In the genomic region with DNA sequence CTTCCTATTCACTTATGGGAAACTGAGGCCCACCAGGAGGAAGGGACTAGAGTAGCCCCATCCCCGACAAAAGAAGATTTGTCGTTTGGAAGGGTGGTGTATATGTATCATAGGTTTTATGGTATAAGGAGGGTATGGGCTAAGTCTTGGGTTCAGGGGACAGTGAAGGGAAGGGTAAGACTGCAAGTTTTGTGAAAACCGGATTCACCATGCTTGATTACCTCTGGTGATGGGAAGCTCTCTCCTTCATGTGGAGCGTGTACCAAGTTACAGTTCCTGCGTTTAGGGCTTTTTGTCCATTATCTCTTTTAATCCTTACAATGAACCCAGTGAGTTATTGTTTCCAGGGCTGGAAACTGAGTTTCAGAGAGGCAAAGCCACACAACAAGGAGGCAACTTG, we compare ENCODE assay signal across 1 cellular context.
TF ChIP-seq lines count a peak whose summit lies in the region.

No MANE protein-coding gene starts in this region.

TF ChIP-seq in H1, 55 proteins besides CTCF, POLR2A, EP300 and RAD21:
- TF ChIP-seq HDAC2 (IDR thresholded peaks at IDR 0.05; ENCODE audit: borderline replicate concordance in 1 of 2, low read depth in 2 of 2, low read length in 2 of 2) = peak in 1 of 2 experiments; percentile 87; a peak in 2 of 4 replicates
- TF ChIP-seq KDM1A (IDR thresholded peaks at IDR 0.05; ENCODE audit: borderline replicate concordance, low read length) = peak; percentile 93
- TF ChIP-seq, protein P1, sequence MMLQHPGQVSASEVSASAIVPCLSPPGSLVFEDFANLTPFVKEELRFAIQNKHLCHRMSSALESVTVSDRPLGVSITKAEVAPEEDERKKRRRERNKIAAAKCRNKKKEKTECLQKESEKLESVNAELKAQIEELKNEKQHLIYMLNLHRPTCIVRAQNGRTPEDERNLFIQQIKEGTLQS (IDR thresholded peaks at IDR 0.05; ENCODE audit: insufficient read depth, low read depth, low read length) = no peak
TF ChIP-seq in H1: peak in this region for 2.
